Comparison of ENCODE assay signal across 17 cellular contexts in genomic region chr6:80553071-80553740, GRCh38.
DNase-seq lines count a peak whose midpoint lies in the region; ATAC-seq and TF ChIP-seq lines count a peak whose summit lies in the region.
"Had no signal": no experiment of that assay in that cellular context is flagged by ENCODE, and none has a peak within 500 bp of the region (broad histone marks: within the 10 kb centered on the region; RNA-seq: fewer than 3 reads in every experiment).

No MANE protein-coding gene starts in this region.

- no peaks in the 10 kb centered on the region for H4K20me1 ChIP-seq in osteoblast (ENCODE audit: insufficient read depth, low read length)

- no peaks in the 10 kb centered on the region for H3K27me3 ChIP-seq in osteoblast (ENCODE audit: insufficient read depth, low read length)
- no peaks in the 10 kb centered on the region for H3K27me3 ChIP-seq in MG63
- H3K27me3 ChIP-seq: ovary had no signal

- H3K4me3 ChIP-seq in osteoblast (ENCODE audit: insufficient read depth, low read length) (no peak overlapping the region), MG63 (no peak overlapping the region)
- H3K4me3 ChIP-seq: coronary artery, ovary had no signal

- H3K27ac Mint-ChIP-seq in WTC11: no peak overlapping the region
- H3K27ac Mint-ChIP-seq: mesothelial cell of epicardium, T-helper 17 cell had no signal

- no peak for TF ChIP-seq CTCF in WTC11 (IDR thresholded peaks at IDR 0.05)
- no peak for TF ChIP-seq CTCF in osteoblast (IDR thresholded peaks at IDR 0.05; ENCODE audit: extremely low read depth, low read depth, low read length)

- H3K9me3 Mint-ChIP-seq in WTC11: peaks cover 40% of the 10 kb centered on the region

- H3K4me1 Mint-ChIP-seq in WTC11: peaks cover 15% of the 10 kb centered on the region
- H3K4me1 Mint-ChIP-seq: mesothelial cell of epicardium, T-helper 17 cell had no signal

- peak; percentile 63 for ATAC-seq in WTC11
- ATAC-seq: T-helper 17 cell had no signal

- H3K4me1 ChIP-seq in osteoblast (ENCODE audit: insufficient read depth, low read length): peaks cover 11% of the 10 kb centered on the region

- peak overlapping the region; percentile 53 for H2AFZ ChIP-seq in osteoblast (ENCODE audit: low read length)

- peaks cover 22% of the 10 kb centered on the region for H3K36me3 Mint-ChIP-seq in WTC11
- H3K36me3 Mint-ChIP-seq: mesothelial cell of epicardium had no signal

- H3K4me2 ChIP-seq in osteoblast (ENCODE audit: insufficient read depth, low read length): no peak overlapping the region

- peak; percentile 39 for DNase-seq in DMS153 (lab: John Stamatoyannopoulos, UW)
- DNase-seq in DMS153 treated with DMSO at 0.1 percent for 48 hours (lab: John Stamatoyannopoulos, UW; ENCODE audit: unreplicated experiment): no peak
- no peak for DNase-seq in WTC11 (ENCODE audit: low spot score)
- DNase-seq in foreskin melanocyte: peak; percentile 84
- DNase-seq in osteoblast (ENCODE audit: insufficient read length, low spot score, missing footprints): no peak
- no peak for DNase-seq in MG63
- no peak for DNase-seq in stimulated activated CD4-positive, alpha-beta T cell treated with anti-CD3 and anti-CD28 coated beads, Interleukin-12 subunit alpha, Interleukin-12 subunit beta, amount 100 ng/mL, for 4 hours
- DNase-seq in SKM-1 (lab: John Stamatoyannopoulos, UW; ENCODE audit: unreplicated experiment): no peak
- DNase-seq: activated CD4-positive, CD25-positive, alpha-beta regulatory T cell; activated CD8-positive, alpha-beta memory T cell treated with anti-CD3 and anti-CD28 coated beads for 24 hours; NCI-H2107; ovary; stimulated activated naive CD4-positive, alpha-beta T cell treated with Interleukin-2 at 50 U/mL for 16 hours; T-helper 17 cell had no signal

- no peaks in the 10 kb centered on the region for H3K79me2 ChIP-seq in osteoblast (ENCODE audit: insufficient read depth, low read length)

- POLR2A ChIA-PET in WTC11 (lab: Charles Lee): no interaction called here

- H3K27me3 Mint-ChIP-seq in WTC11 (ENCODE audit: low read depth): no peaks in the 10 kb centered on the region; the same call in 1 of the 2 replicates
- H3K27me3 Mint-ChIP-seq: T-helper 17 cell had no signal

- no peaks in the 10 kb centered on the region for H3K36me3 ChIP-seq in osteoblast (ENCODE audit: insufficient read depth, low read length)
- no peaks in the 10 kb centered on the region for H3K36me3 ChIP-seq in MG63
- H3K36me3 ChIP-seq: ovary had no signal

- H3K27ac ChIP-seq in osteoblast (ENCODE audit: low read depth, low read length): no peak overlapping the region
- H3K27ac ChIP-seq: 22Rv1, coronary artery, ovary had no signal

- H3K9me3 ChIP-seq in osteoblast (ENCODE audit: low read depth, low read length) (no peaks in the 10 kb centered on the region), MG63 (no peaks in the 10 kb centered on the region)
- H3K9me3 ChIP-seq: ovary had no signal

- no peak overlapping the region for H3K4me3 Mint-ChIP-seq in WTC11
- H3K4me3 Mint-ChIP-seq: mesothelial cell of epicardium, T-helper 17 cell had no signal

- CTCF ChIA-PET in WTC11 (lab: Charles Lee): interaction anchor here (1.5 kb wide), 1 partner anchor 30 kb away, joined by 4 read pairs; no protein-coding TSS in a partner anchor

TF ChIP-seq in WTC11, 78 proteins besides CTCF, POLR2A, EP300 and RAD21 (continues in another document):
- no peak for TF ChIP-seq ZNF138 (CRISPR knock-in tag; conservative IDR thresholded peaks at IDR 0.05)
- TF ChIP-seq ZNF121 (CRISPR knock-in tag; IDR thresholded peaks at IDR 0.05): no peak
- TF ChIP-seq PRDM15 (CRISPR knock-in tag; IDR thresholded peaks at IDR 0.05): no peak
- TF ChIP-seq E2F4 (CRISPR knock-in tag; IDR thresholded peaks at IDR 0.05; ENCODE audit: borderline replicate concordance, low read depth): no peak
- TF ChIP-seq PREB (CRISPR knock-in tag; IDR thresholded peaks at IDR 0.05; ENCODE audit: borderline replicate concordance): no peak
- no peak for TF ChIP-seq MXD4 (CRISPR knock-in tag; IDR thresholded peaks at IDR 0.05; ENCODE audit: borderline replicate concordance)
- TF ChIP-seq EMX1 (CRISPR knock-in tag; IDR thresholded peaks at IDR 0.05): no peak
- no peak for TF ChIP-seq TEAD1 (CRISPR knock-in tag; IDR thresholded peaks at IDR 0.05)
- TF ChIP-seq GABPB1 (CRISPR knock-in tag; IDR thresholded peaks at IDR 0.05): no peak
- no peak for TF ChIP-seq IRF1 (CRISPR knock-in tag; IDR thresholded peaks at IDR 0.05)
- TF ChIP-seq ZBTB43 (CRISPR knock-in tag; IDR thresholded peaks at IDR 0.05): no peak
- TF ChIP-seq NFATC4 (CRISPR knock-in tag; IDR thresholded peaks at IDR 0.05): no peak
- TF ChIP-seq ZNF425 (CRISPR knock-in tag; conservative IDR thresholded peaks at IDR 0.05): no peak

Comparison
In these comparisons a context has a peak if more than half of its experiments do, and no peak if none do; other contexts are left out.
1. DNase-seq: peak in DMS153 (single experiment) and foreskin melanocyte (single experiment); none in DMS153 treated with DMSO at 0.1 percent for 48 hours (single experiment), WTC11 (single experiment), osteoblast (single experiment), MG63 (single experiment), stimulated activated CD4-positive, alpha-beta T cell treated with anti-CD3 and anti-CD28 coated beads, Interleukin-12 subunit alpha, Interleukin-12 subunit beta, amount 100 ng/mL, for 4 hours (single experiment) and SKM-1 (single experiment).